ENCODE assay signal across 8 cellular contexts in genomic region chr14:94601961-94602391, GRCh38. TPM values are rescaled to one million over a fixed set of nuclear protein-coding genes. Genes with fewer than 3 reads are reported as not detected.
DNase-seq lines count a peak whose midpoint lies in the region; ATAC-seq and TF ChIP-seq lines count a peak whose summit lies in the region.

No MANE protein-coding gene starts in this region.

- H3K9me3 ChIP-seq in right cardiac atrium (ENCODE audit: control insufficient read depth, low read length) (no peaks in the 10 kb centered on the region), sigmoid colon (no peaks in the 10 kb centered on the region), BE2C (no peaks in the 10 kb centered on the region)
- H3K9me3 ChIP-seq in CD4-positive, alpha-beta T cell (ENCODE audit: control insufficient read depth, low read length) = no peaks in the 10 kb centered on the region

- no peak overlapping the region for H3K4me3 ChIP-seq in astrocyte of the cerebellum (ENCODE audit: low read depth, low read length)
- H3K4me3 ChIP-seq in right cardiac atrium (ENCODE audit: low read length) = no peak overlapping the region
- no peak overlapping the region for H3K4me3 ChIP-seq in sigmoid colon
- no peak overlapping the region for H3K4me3 ChIP-seq in BE2C (ENCODE audit: low read depth, low read length)

- TF ChIP-seq POLR2A in sigmoid colon (IDR thresholded peaks at IDR 0.05) = no peak

- no peak for TF ChIP-seq CTCF in astrocyte of the cerebellum (IDR thresholded peaks at IDR 0.05; ENCODE audit: low read depth, low read length, missing control alignments)
- no peak for TF ChIP-seq CTCF in sigmoid colon (IDR thresholded peaks at IDR 0.05)
- no peak for TF ChIP-seq CTCF in CD4-positive, alpha-beta T cell (IDR thresholded peaks at IDR 0.05)
- no peak for TF ChIP-seq CTCF in BE2C (IDR thresholded peaks at IDR 0.05; ENCODE audit: low read depth, low read length)

- intact Hi-C loops in right cardiac atrium (cut with DNase I) (no loop called here), sigmoid colon (cut with DNase I) (no loop called here)
- intact Hi-C loops in CD4-positive, alpha-beta T cell (cut with DNase I, micrococcal nuclease) = no loop called here

- H3K27ac ChIP-seq in right cardiac atrium (ENCODE audit: low read length) = peak overlapping the region; percentile 75
- H3K27ac ChIP-seq in sigmoid colon = peak overlapping the region; percentile 51 to 74 (median 65)
- H3K27ac ChIP-seq in CD4-positive, alpha-beta T cell (ENCODE audit: low read depth, low read length) = no peak overlapping the region

- no peak overlapping the region for H3K4me3 Mint-ChIP-seq in CD4-positive, alpha-beta T cell

- CTCF ChIA-PET in CD4-positive, alpha-beta T cell (lab: Charles Lee) = no interaction called here

- no peaks in the 10 kb centered on the region for H3K36me3 Mint-ChIP-seq in CD4-positive, alpha-beta T cell (ENCODE audit: low read depth)

- TF ChIP-seq EP300 in sigmoid colon (IDR thresholded peaks at IDR 0.05) = no peak

- peak; percentile 76 for DNase-seq in G401 (ENCODE audit: low spot score)
- DNase-seq in astrocyte of the cerebellum (ENCODE audit: low read depth) = peak; percentile 92
- peak; percentile 85 to 93 (median 88) for DNase-seq in right cardiac atrium
- peak; percentile 94 for DNase-seq in sigmoid colon
- no peak for DNase-seq in CD4-positive, alpha-beta T cell
- no peak for DNase-seq in BE2C
- DNase-seq in D341Med (ENCODE audit: low spot score) = no peak

- peaks cover 34% of the 10 kb centered on the region for H3K27me3 Mint-ChIP-seq in CD4-positive, alpha-beta T cell

- WGBS in right cardiac atrium = 20% methylated on average over 6 of the region's 6 CpGs
- 36 to 49% methylated on average over 6 of the region's 6 CpGs for whole genome bisulfite sequencing in sigmoid colon, 2 donors

- H3K27me3 ChIP-seq in right cardiac atrium (ENCODE audit: control insufficient read depth, insufficient read depth) (no peaks in the 10 kb centered on the region), sigmoid colon (no peaks in the 10 kb centered on the region), BE2C (no peaks in the 10 kb centered on the region)
- no peaks in the 10 kb centered on the region for H3K27me3 ChIP-seq in CD4-positive, alpha-beta T cell (ENCODE audit: control insufficient read depth, insufficient read depth, low read length)

- H3K9me3 Mint-ChIP-seq in CD4-positive, alpha-beta T cell = no peaks in the 10 kb centered on the region

- POLR2A ChIA-PET in CD4-positive, alpha-beta T cell (lab: Charles Lee) = no interaction called here

- H3K27ac Mint-ChIP-seq in CD4-positive, alpha-beta T cell = no peak overlapping the region

- no peaks in the 10 kb centered on the region for H3K36me3 ChIP-seq in sigmoid colon
- no peaks in the 10 kb centered on the region for H3K36me3 ChIP-seq in BE2C

- H3K4me1 Mint-ChIP-seq in CD4-positive, alpha-beta T cell (ENCODE audit: low read depth) = no peaks in the 10 kb centered on the region

- in situ Hi-C loops in G401 (cut with HindIII; ENCODE audit: low sequenced_read_pairs) (no loop called here), astrocyte of the cerebellum (cut with HindIII; ENCODE audit: low sequenced_read_pairs) (no loop called here)

- ATAC-seq in right cardiac atrium = peak; percentile 87
- no peak for ATAC-seq in CD4-positive, alpha-beta T cell (ENCODE audit: poor library complexity)
- no peak for ATAC-seq in HG03457 (IDR thresholded peaks at IDR 0.05; ENCODE audit: unreplicated experiment)

- H3K4me1 ChIP-seq in right cardiac atrium (ENCODE audit: control insufficient read depth, insufficient read depth, low read length) = peaks cover 13% of the 10 kb centered on the region
- H3K4me1 ChIP-seq in sigmoid colon = peaks cover 0 to 38% (median 30%) of the 10 kb centered on the region in 4 donors
- H3K4me1 ChIP-seq in BE2C = no peaks in the 10 kb centered on the region

RNA-seq across cellular contexts. Expression of gene SERPINA3, which starts 10.2 kb away (rescaled TPM):
- total RNA-seq in G401 (2014; rRNA removed; shearing (Covaris generic)) = not detected in 2 replicates
- total RNA-seq in right cardiac atrium (100 to 1,000 TPM in 3 of 4 donors, 10 to 100 TPM in 1; 56.4 to 390 (median 216) TPM), sigmoid colon (100 to 1,000 TPM in 1 of 4 donors, 10 to 100 TPM in 3; 80.9 to 233 (median 97.9) TPM)
- polyA plus RNA-seq in right cardiac atrium (114 TPM), sigmoid colon (10 to 100 TPM in 2 of 3 donors, 1 to 10 TPM in 1; 2.3 to 94.5 (median 59.5) TPM)
- not detected for total RNA-seq in CD4-positive, alpha-beta T cell
- polyA plus RNA-seq in BE2C (2012; ENCODE audit: insufficient read depth, insufficient read length, low read depth) = not detected

RNA-seq across cellular contexts. Expression of gene SERPINA5, which starts 20.8 kb away (rescaled TPM):
- not detected in 2 replicates for total RNA-seq in G401 (2014; rRNA removed; shearing (Covaris generic))
- total RNA-seq in right cardiac atrium (10 to 100 TPM in 3 of 4 donors, 1 to 10 TPM in 1; 4.6 to 14.4 (median 13.9) TPM), sigmoid colon (1 to 10 TPM; 1.4 to 9.3 (median 3.3) TPM)
- polyA plus RNA-seq in right cardiac atrium (13.2 TPM), sigmoid colon (1 to 10 TPM in 1 of 3 donors, under 1 TPM in 1, not detected in 1; 0.69 to 4.5 TPM)
- total RNA-seq in CD4-positive, alpha-beta T cell = not detected
- polyA plus RNA-seq in BE2C (2012; ENCODE audit: insufficient read depth, insufficient read length, low read depth) = 1.5 TPM

RNA-seq across cellular contexts. Expression of gene SERPINA4, which starts 40.7 kb away (rescaled TPM):
- not detected in 2 replicates for total RNA-seq in G401 (2014; rRNA removed; shearing (Covaris generic))
- total RNA-seq in right cardiac atrium (not detected), sigmoid colon (not detected)
- polyA plus RNA-seq in right cardiac atrium (not detected), sigmoid colon (not detected)
- total RNA-seq in CD4-positive, alpha-beta T cell = not detected
- not detected for polyA plus RNA-seq in BE2C (2012; ENCODE audit: insufficient read depth, insufficient read length, low read depth)

Comparison
In these comparisons a context has a peak if more than half of its experiments do, and no peak if none do; other contexts are left out.
1. DNase-seq: peak in G401 (single experiment), astrocyte of the cerebellum (single experiment), right cardiac atrium (3 of 3) and sigmoid colon (single experiment); none in CD4-positive, alpha-beta T cell (0 of 10), BE2C (single experiment) and D341Med (single experiment).
2. ATAC-seq: peak in right cardiac atrium (2 of 2); none in CD4-positive, alpha-beta T cell (single experiment) and HG03457 (single experiment).
3. RNA of gene SERPINA3, which starts 10.2 kb away (total RNA-seq): 56.4 to 390 TPM in right cardiac atrium and 80.9 to 233 TPM in sigmoid colon; not detected in G401 and not detected in CD4-positive, alpha-beta T cell; every median in the first group is over 10 times any median in the second.